In the genomic region with DNA sequence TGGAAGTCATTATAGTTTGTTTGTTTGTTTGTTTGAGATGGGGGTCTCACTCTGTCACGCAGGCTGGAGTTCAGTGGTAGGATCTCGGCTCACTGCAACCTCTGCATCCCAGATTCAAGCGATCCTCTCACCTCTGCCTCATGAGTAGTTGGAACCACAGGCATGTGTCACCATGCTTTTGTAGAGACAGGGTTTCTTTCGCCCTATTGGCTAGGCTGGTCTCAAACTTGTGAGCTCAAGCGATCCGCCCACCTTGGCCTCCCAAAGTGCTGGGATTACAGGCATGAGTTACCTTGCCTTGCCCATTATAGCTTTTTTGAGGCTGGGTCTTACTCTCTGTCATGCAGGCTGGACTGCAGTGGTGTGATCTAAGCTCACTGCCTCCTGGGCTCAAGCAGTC, we compare ENCODE assay signal across 1 cellular context.
TF ChIP-seq lines count a peak whose summit lies in the region.

No MANE protein-coding gene starts in this region.

TF ChIP-seq in HCT116, 20 proteins besides CTCF, POLR2A, EP300 and RAD21 (continued from another document):
- TF ChIP-seq ZBTB33 (IDR thresholded peaks at IDR 0.05; ENCODE audit: extremely low read depth, insufficient replicate concordance, low read length), result no peak
- no peak for TF ChIP-seq ELF1 (IDR thresholded peaks at IDR 0.05; ENCODE audit: borderline replicate concordance, low read depth)
- TF ChIP-seq SIN3A (IDR thresholded peaks at IDR 0.05; ENCODE audit: low read depth), result no peak
- TF ChIP-seq SRF (IDR thresholded peaks at IDR 0.05; ENCODE audit: low read depth), result no peak
- TF ChIP-seq POLR2AphosphoS5 (IDR thresholded peaks at IDR 0.05; ENCODE audit: low read depth, low read length), result no peak
